Comparison of ENCODE assay signal across 20 cellular contexts in genomic region chr2:109297566-109298205, GRCh38.
"Had no signal": no experiment of that assay in that cellular context is flagged by ENCODE, and none has a peak within 500 bp of the region (broad histone marks: within the 10 kb centered on the region; RNA-seq: fewer than 3 reads in every experiment).

No MANE protein-coding gene starts in this region.

- H3K4me3 ChIP-seq: colonic mucosa, left ventricle myocardium inferior, lung, pancreas, prostate gland, right lobe of liver, stomach, thoracic aorta, transverse colon had no signal

- H3K4me1 ChIP-seq: colonic mucosa, foreskin keratinocyte, pancreas, prostate gland, right lobe of liver, transverse colon had no signal

- H3K36me3 ChIP-seq: colonic mucosa, left ventricle myocardium inferior, pancreas, prostate gland, right lobe of liver, stomach, thoracic aorta, transverse colon had no signal

- DNase-seq: colonic mucosa; dermis blood vessel endothelial cell; foreskin keratinocyte; immature natural killer cell; left cardiac atrium; left ventricle myocardium inferior; mesendoderm; naive B cell; pancreas; stimulated activated CD4-positive, alpha-beta T cell treated with anti-CD3 and anti-CD28 coated beads, Interleukin-4, amount 100 ng/mL, for 1 hour; stimulated activated CD8-positive, alpha-beta memory T cell treated with anti-CD3 and anti-CD28 coated beads, Interleukin-4, amount 100 ng/mL, for 48 hours; stomach; substantia nigra; transverse colon had no signal

- H3K27me3 ChIP-seq: colonic mucosa, pancreas, right lobe of liver, stomach, transverse colon had no signal

- H3K36me3 Mint-ChIP-seq: immature natural killer cell; naive B cell; stimulated activated effector memory CD8-positive, alpha-beta T cell treated with anti-CD3 and anti-CD28 coated beads, Interleukin-12 subunit alpha, Interleukin-12 subunit beta, amount 100 ng/mL, for 72 hours had no signal

- H3K4me1 Mint-ChIP-seq: immature natural killer cell; stimulated activated effector memory CD8-positive, alpha-beta T cell treated with anti-CD3 and anti-CD28 coated beads, Interleukin-12 subunit alpha, Interleukin-12 subunit beta, amount 100 ng/mL, for 72 hours had no signal

- H3K27ac ChIP-seq: colonic mucosa, foreskin keratinocyte, left ventricle myocardium inferior, pancreas, prostate gland, right lobe of liver, stomach, thoracic aorta, transverse colon had no signal

- ATAC-seq: foreskin keratinocyte; left cardiac atrium; pancreas; stimulated activated effector memory CD8-positive, alpha-beta T cell treated with anti-CD3 and anti-CD28 coated beads, Interleukin-12 subunit alpha, Interleukin-12 subunit beta, amount 100 ng/mL, for 72 hours had no signal

- H3K9me3 Mint-ChIP-seq: immature natural killer cell; stimulated activated effector memory CD8-positive, alpha-beta T cell treated with anti-CD3 and anti-CD28 coated beads, Interleukin-12 subunit alpha, Interleukin-12 subunit beta, amount 100 ng/mL, for 72 hours had no signal

- H3K4me3 Mint-ChIP-seq: stimulated activated effector memory CD8-positive, alpha-beta T cell treated with anti-CD3 and anti-CD28 coated beads, Interleukin-12 subunit alpha, Interleukin-12 subunit beta, amount 100 ng/mL, for 72 hours had no signal

- H3K27ac Mint-ChIP-seq: immature natural killer cell had no signal

- FAIRE-seq: keratinocyte, pancreas had no signal

- H3K9me3 ChIP-seq: colonic mucosa, pancreas, prostate gland, right lobe of liver, thoracic aorta, transverse colon had no signal

- H3K27me3 Mint-ChIP-seq: naive B cell had no signal
